In the genomic region with DNA sequence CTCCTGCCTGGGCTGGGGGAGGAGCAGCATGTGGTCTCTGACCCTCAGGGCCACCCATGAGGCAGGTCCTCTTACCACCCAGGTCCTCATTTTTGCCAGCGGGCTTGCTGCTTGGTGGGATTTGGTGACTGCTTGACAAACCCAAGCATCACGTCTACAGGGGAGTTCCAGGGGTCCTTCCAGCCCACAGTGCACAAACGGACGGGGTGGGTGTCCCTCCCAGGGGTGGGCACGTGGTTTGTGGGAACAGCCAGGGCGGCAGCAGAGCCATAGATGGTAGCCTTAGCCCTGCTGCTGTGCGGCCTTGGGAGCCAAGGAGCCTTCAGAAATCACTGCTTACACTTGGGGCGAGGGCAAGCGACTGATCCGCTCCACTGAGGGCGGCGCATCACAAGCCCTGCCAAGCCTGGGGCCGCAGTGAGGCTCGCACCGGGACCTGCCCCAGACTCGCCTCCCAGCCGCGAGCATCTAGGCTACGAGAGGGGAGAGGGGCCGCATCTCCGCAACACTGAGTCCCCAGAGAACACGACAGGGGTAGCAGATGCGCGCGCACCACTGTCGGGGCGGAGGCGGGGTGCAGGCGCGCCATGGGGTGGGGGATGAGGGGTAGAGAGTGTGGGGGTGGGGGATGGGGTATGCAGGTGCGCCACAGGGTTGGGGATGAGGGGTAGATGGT, we compare ENCODE assay signal across 10 cellular contexts. TPM values are rescaled to one million over a fixed set of nuclear protein-coding genes. Genes with fewer than 3 reads are reported as not detected.
A peak's percentile ranks its signal among the peaks of the same experiment; 100 is the strongest.
DNase-seq lines count a peak whose midpoint lies in the region; ATAC-seq and TF ChIP-seq lines count a peak whose summit lies in the region.
"Had no signal": no experiment of that assay in that cellular context is flagged by ENCODE, and none has a peak within 500 bp of the region (broad histone marks: within the 10 kb centered on the region; RNA-seq: fewer than 3 reads in every experiment).

No MANE protein-coding gene starts in this region.

- TF ChIP-seq CTCF in CD4-positive, alpha-beta T cell (IDR thresholded peaks at IDR 0.05), result no peak
- no peak for TF ChIP-seq CTCF in prostate gland (IDR thresholded peaks at IDR 0.05)

- H3K27ac ChIP-seq in CD4-positive, alpha-beta T cell (ENCODE audit: low read depth, low read length), result no peak overlapping the region
- H3K27ac ChIP-seq in HUES6 (ENCODE audit: low read depth, low read length) (no peak overlapping the region), prostate gland (no peak overlapping the region)
- H3K27ac ChIP-seq: adrenal gland had no signal

- peaks cover 11% of the 10 kb centered on the region for H3K36me3 Mint-ChIP-seq in CD4-positive, alpha-beta T cell (ENCODE audit: low read depth)
- H3K36me3 Mint-ChIP-seq in activated T-cell treated with anti-CD3 and anti-CD28 coated beads, Interleukin-2, amount 50 U/mL, for 4 hours (ENCODE audit: insufficient read depth), result no peaks in the 10 kb centered on the region

- no peak for TF ChIP-seq POLR2A in prostate gland (IDR thresholded peaks at IDR 0.05)

- no peaks in the 10 kb centered on the region for H3K27me3 ChIP-seq in CD4-positive, alpha-beta T cell (ENCODE audit: control insufficient read depth, insufficient read depth, low read length)
- H3K27me3 ChIP-seq in HUES6 (ENCODE audit: control insufficient read depth, insufficient read depth, low read length), result peaks cover 55% of the 10 kb centered on the region
- no peaks in the 10 kb centered on the region for H3K27me3 ChIP-seq in prostate gland (replicated peaks; ENCODE audit: insufficient read depth)
- H3K27me3 ChIP-seq: adrenal gland had no signal

- ATAC-seq in CD4-positive, alpha-beta T cell (ENCODE audit: poor library complexity), result peak; percentile 50
- no peak for ATAC-seq in activated T-cell treated with anti-CD3 and anti-CD28 coated beads, Interleukin-2, amount 50 U/mL, for 4 hours

- DNase-seq in CD4-positive, alpha-beta T cell, result peak in 7 of 10 experiments; percentile 32 to 81 (median 46)
- DNase-seq in activated T-cell treated with anti-CD3 and anti-CD28 coated beads, Interleukin-2, amount 50 U/mL, for 4 hours, result peak; percentile 64
- peak; percentile 44 for DNase-seq in left kidney (ENCODE audit: low read depth, low spot score)
- no peak for DNase-seq in prostate gland (ENCODE audit: low spot score)
- no peak for DNase-seq in hippocampal formation (lab: John Stamatoyannopoulos, UW)
- DNase-seq in superior temporal gyrus (ENCODE audit: extremely low spot score), result no peak
- DNase-seq in NCI-H2029 (lab: John Stamatoyannopoulos, UW), result no peak
- DNase-seq: NCI-H1417 treated with DMSO at 0.1 percent for 48 hours had no signal

- H3K9me3 ChIP-seq in CD4-positive, alpha-beta T cell (ENCODE audit: control insufficient read depth, low read length), result no peaks in the 10 kb centered on the region
- H3K9me3 ChIP-seq in HUES6 (ENCODE audit: control insufficient read depth, insufficient read depth, low read depth, low read length), result no peaks in the 10 kb centered on the region
- no peaks in the 10 kb centered on the region for H3K9me3 ChIP-seq in prostate gland
- H3K9me3 ChIP-seq: adrenal gland had no signal

- POLR2A ChIA-PET in CD4-positive, alpha-beta T cell (lab: Charles Lee), result interaction anchor here (1.0 kb wide), 3 partner anchors 26 to 114 kb away, joined by 3 to 5 read pairs (median 3); partner anchors contain the start of gene PASK

- intact Hi-C loops in CD4-positive, alpha-beta T cell (cut with DNase I, micrococcal nuclease), result loop anchor here in 1 of 2 experiments (10.0 kb wide), 1 partner anchor 70 kb away; the partner anchor contains the start of gene MTERF4
- intact Hi-C loops in prostate gland (cut with DNase I), result no loop called here

- no peaks in the 10 kb centered on the region for H3K9me3 Mint-ChIP-seq in CD4-positive, alpha-beta T cell
- no peaks in the 10 kb centered on the region for H3K9me3 Mint-ChIP-seq in activated T-cell treated with anti-CD3 and anti-CD28 coated beads, Interleukin-2, amount 50 U/mL, for 4 hours

- H3K36me3 ChIP-seq in HUES6 (ENCODE audit: control insufficient read depth, insufficient read depth, low read length) (no peaks in the 10 kb centered on the region), prostate gland (no peaks in the 10 kb centered on the region)

- H3K4me3 ChIP-seq in HUES6 (ENCODE audit: low read depth, low read length) (peak overlapping the region; percentile 40; the same call in 1 of the 2 replicates), prostate gland (no peak overlapping the region)
- H3K4me3 ChIP-seq: adrenal gland had no signal

- H3K27me3 Mint-ChIP-seq in CD4-positive, alpha-beta T cell, result peaks cover 5% of the 10 kb centered on the region
- no peaks in the 10 kb centered on the region for H3K27me3 Mint-ChIP-seq in activated T-cell treated with anti-CD3 and anti-CD28 coated beads, Interleukin-2, amount 50 U/mL, for 4 hours (ENCODE audit: low read depth)

- peak overlapping the region; percentile 83 for H3K27ac Mint-ChIP-seq in CD4-positive, alpha-beta T cell

- peaks cover 13% of the 10 kb centered on the region for H3K4me1 Mint-ChIP-seq in CD4-positive, alpha-beta T cell (ENCODE audit: low read depth)
- peaks cover 16% of the 10 kb centered on the region for H3K4me1 Mint-ChIP-seq in activated T-cell treated with anti-CD3 and anti-CD28 coated beads, Interleukin-2, amount 50 U/mL, for 4 hours (ENCODE audit: low read depth)

- H3K9ac ChIP-seq in HUES6 (ENCODE audit: low read length), result no peak overlapping the region

- whole genome bisulfite sequencing in prostate gland, result 50% methylated on average over 31 of the region's 31 CpGs

- CTCF ChIA-PET in CD4-positive, alpha-beta T cell (lab: Charles Lee), result no interaction called here

- H3K4me3 Mint-ChIP-seq in CD4-positive, alpha-beta T cell, result peak overlapping the region; percentile 62
- peak overlapping the region; percentile 26 for H3K4me3 Mint-ChIP-seq in activated T-cell treated with anti-CD3 and anti-CD28 coated beads, Interleukin-2, amount 50 U/mL, for 4 hours

- peaks cover 11% of the 10 kb centered on the region for H3K4me1 ChIP-seq in HUES6 (ENCODE audit: control insufficient read depth, insufficient read depth, low read length)
- no peaks in the 10 kb centered on the region for H3K4me1 ChIP-seq in prostate gland (replicated peaks)
- H3K4me1 ChIP-seq: adrenal gland had no signal

RNA-seq across cellular contexts. Expression of gene SNED1, which starts 36.9 kb away (rescaled TPM):
- 10 to 100 TPM; 42.0 to 42.7 TPM for total RNA-seq in CD4-positive, alpha-beta T cell
- total RNA-seq in activated T-cell treated with anti-CD3 and anti-CD28 coated beads, Interleukin-2, amount 50 U/mL, for 4 hours, result 1 to 10 TPM in 2 of 3 donors, under 1 TPM in 1; 0.53 to 2.1 (median 1.3) TPM
- total RNA-seq in prostate gland, result 100 to 1,000 TPM in 1 of 2 donors, 10 to 100 TPM in 1; 32.0 to 115 TPM

Comparison
In these comparisons a context has a peak if more than half of its experiments do, and no peak if none do; other contexts are left out.
1. DNase-seq: peak in CD4-positive, alpha-beta T cell (7 of 10), activated T-cell treated with anti-CD3 and anti-CD28 coated beads, Interleukin-2, amount 50 U/mL, for 4 hours (single experiment) and left kidney (single experiment); none in prostate gland (single experiment), hippocampal formation (0 of 2), superior temporal gyrus (single experiment) and NCI-H2029 (single experiment).
2. RNA of gene SNED1, which starts 36.9 kb away (total RNA-seq): 32.0 to 115 TPM in prostate gland and 42.0 to 42.7 TPM in CD4-positive, alpha-beta T cell; 0.53 to 2.1 TPM in activated T-cell treated with anti-CD3 and anti-CD28 coated beads, Interleukin-2, amount 50 U/mL, for 4 hours; every median in the first group is over 10 times any median in the second.